17 cellular contexts compared by ENCODE assay signal in genomic region chrX:25600776-25601175, GRCh38.
"Had no signal": no experiment of that assay in that cellular context is flagged by ENCODE, and none has a peak within 500 bp of the region (broad histone marks: within the 10 kb centered on the region; RNA-seq: fewer than 3 reads in every experiment).

No MANE protein-coding gene starts in this region.

- H3K4me2 ChIP-seq: hepatocyte had no signal

- H3K4me3 Mint-ChIP-seq: activated CD4-positive, alpha-beta T cell treated with anti-CD3 and anti-CD28 coated beads, Interleukin-2, amount 10 ng/mL, durations not matched to agents 7 days and 5 days; activated naive CD4-positive, alpha-beta T cell treated with anti-CD3 and anti-CD28 coated beads, Interleukin-2, amount 50 U/mL, for 24 hours; naive thymus-derived CD4-positive, alpha-beta T cell; stimulated activated memory B cell treated with anti-CD40 and anti-IgM and Interleukin-4, amounts not matched to agents 10 μg/mL and 1 μg/mL and 100 μg/mL, for 72 hours; T-helper 1 cell treated with Interleukin-12 subunit alpha and Interleukin-12 subunit beta and Interleukin-4 antibody, amounts not matched to agents 30 μg/mL and 1 μg/mL, for 36 hours had no signal

- H2AFZ ChIP-seq: hepatocyte had no signal

- H3K27ac ChIP-seq: dorsolateral prefrontal cortex, epithelial cell of prostate, hepatocyte, pancreas, right lobe of liver, spleen had no signal

- ATAC-seq: activated CD4-positive, CD25-positive, alpha-beta regulatory T cell treated with anti-CD3 and anti-CD28 coated beads, Interleukin-2, amount 50 U/mL, for 24 hours; naive thymus-derived CD4-positive, alpha-beta T cell; pancreas; right lobe of liver; stimulated activated memory B cell treated with anti-CD40 and anti-IgM and Interleukin-4, amounts not matched to agents 10 μg/mL and 1 μg/mL and 100 μg/mL, for 72 hours had no signal

- H3K4me1 Mint-ChIP-seq: activated CD4-positive, alpha-beta T cell treated with anti-CD3 and anti-CD28 coated beads, Interleukin-2, amount 10 ng/mL, durations not matched to agents 7 days and 5 days; activated naive CD4-positive, alpha-beta T cell treated with anti-CD3 and anti-CD28 coated beads, Interleukin-2, amount 50 U/mL, for 24 hours; naive thymus-derived CD4-positive, alpha-beta T cell; stimulated activated memory B cell treated with anti-CD40 and anti-IgM and Interleukin-4, amounts not matched to agents 10 μg/mL and 1 μg/mL and 100 μg/mL, for 72 hours had no signal

- H3K9me3 Mint-ChIP-seq: activated naive CD4-positive, alpha-beta T cell treated with anti-CD3 and anti-CD28 coated beads, Interleukin-2, amount 50 U/mL, for 24 hours had no signal

- H3K27me3 Mint-ChIP-seq: activated CD4-positive, alpha-beta T cell treated with anti-CD3 and anti-CD28 coated beads, Interleukin-2, amount 10 ng/mL, durations not matched to agents 7 days and 5 days; activated naive CD4-positive, alpha-beta T cell treated with anti-CD3 and anti-CD28 coated beads, Interleukin-2, amount 50 U/mL, for 24 hours; naive thymus-derived CD4-positive, alpha-beta T cell; stimulated activated memory B cell treated with anti-CD40 and anti-IgM and Interleukin-4, amounts not matched to agents 10 μg/mL and 1 μg/mL and 100 μg/mL, for 72 hours had no signal

- H3K36me3 Mint-ChIP-seq: activated naive CD4-positive, alpha-beta T cell treated with anti-CD3 and anti-CD28 coated beads, Interleukin-2, amount 50 U/mL, for 24 hours; naive thymus-derived CD4-positive, alpha-beta T cell; stimulated activated memory B cell treated with anti-CD40 and anti-IgM and Interleukin-4, amounts not matched to agents 10 μg/mL and 1 μg/mL and 100 μg/mL, for 72 hours had no signal

- H3K27ac Mint-ChIP-seq: activated CD4-positive, alpha-beta T cell treated with anti-CD3 and anti-CD28 coated beads, Interleukin-2, amount 10 ng/mL, durations not matched to agents 7 days and 5 days; activated naive CD4-positive, alpha-beta T cell treated with anti-CD3 and anti-CD28 coated beads, Interleukin-2, amount 50 U/mL, for 24 hours; naive thymus-derived CD4-positive, alpha-beta T cell; stimulated activated memory B cell treated with anti-CD40 and anti-IgM and Interleukin-4, amounts not matched to agents 10 μg/mL and 1 μg/mL and 100 μg/mL, for 72 hours; T-helper 1 cell treated with Interleukin-12 subunit alpha and Interleukin-12 subunit beta and Interleukin-4 antibody, amounts not matched to agents 30 μg/mL and 1 μg/mL, for 36 hours had no signal

- H3K79me2 ChIP-seq: hepatocyte had no signal

- H3K4me1 ChIP-seq: pancreas, right lobe of liver, spleen had no signal

- H3K9me3 ChIP-seq: pancreas, right lobe of liver had no signal

- H3K27me3 ChIP-seq: hepatocyte, spleen had no signal

- H3K36me3 ChIP-seq: pancreas, right lobe of liver, spleen had no signal

- DNase-seq: activated CD4-positive, alpha-beta T cell treated with anti-CD3 and anti-CD28 coated beads, Interleukin-2, amount 10 ng/mL, durations not matched to agents 7 days and 5 days; activated gamma-delta T cell; caudate nucleus; dorsolateral prefrontal cortex; left cardiac atrium; mesendoderm; naive thymus-derived CD4-positive, alpha-beta T cell; pancreas; right lobe of liver; spleen; stimulated activated CD4-positive, alpha-beta T cell treated with anti-CD3 and anti-CD28 coated beads, Interleukin-4, amount 100 ng/mL, for 4 hours had no signal

- H3K4me3 ChIP-seq: dorsolateral prefrontal cortex, hepatocyte, pancreas, right lobe of liver, spleen had no signal
